17 cellular contexts compared by ENCODE assay signal in genomic region chr18:63641157-63641680, GRCh38. TPM values are rescaled to one million over a fixed set of nuclear protein-coding genes. Genes with fewer than 3 reads are reported as not detected.
"Had no signal": no experiment of that assay in that cellular context is flagged by ENCODE, and none has a peak within 500 bp of the region (broad histone marks: within the 10 kb centered on the region; RNA-seq: fewer than 3 reads in every experiment).

No MANE protein-coding gene starts in this region.

RNA-seq across cellular contexts. Expression of gene SERPINB4, which starts 2.8 kb away (rescaled TPM):
- total RNA-seq: activated CD4-positive, alpha-beta memory T cell treated with anti-CD3 and anti-CD28 coated beads for 36 hours; activated CD4-positive, alpha-beta T cell treated with anti-CD3 and anti-CD28 coated beads, Interleukin-2, amount 10 ng/mL, durations not matched to agents 24 days and 14 days; activated CD8-positive, alpha-beta memory T cell treated with anti-CD3 and anti-CD28 coated beads for 36 hours; activated naive CD4-positive, alpha-beta T cell treated with anti-CD3 and anti-CD28 coated beads for 36 hours; activated naive CD8-positive, alpha-beta T cell treated with anti-CD3 and anti-CD28 coated beads for 36 hours; activated T-helper 1 cell treated with anti-CD3 and anti-CD28 coated beads, Interleukin-12 subunit alpha, Interleukin-12 subunit beta, Interleukin-2, Interleukin-4 antibody, amounts not matched to agents 30 ng/mL and 10 ng/mL and 1 ng/mL, durations not matched to agents 14 hours and 24 hours and 36 hours; astrocyte; chondrocyte; glomerular endothelial cell; heart right ventricle; mesenteric fat pad; mucosa of descending colon; osteoblast; subcutaneous adipose tissue; T-helper 17 cell; thoracic aorta had no signal

RNA-seq across cellular contexts. Expression of gene SERPINB3, which starts 20.5 kb away (rescaled TPM):
- total RNA-seq: activated CD4-positive, alpha-beta memory T cell treated with anti-CD3 and anti-CD28 coated beads for 36 hours; activated CD4-positive, alpha-beta T cell treated with anti-CD3 and anti-CD28 coated beads, Interleukin-2, amount 10 ng/mL, durations not matched to agents 24 days and 14 days; activated CD8-positive, alpha-beta memory T cell treated with anti-CD3 and anti-CD28 coated beads for 36 hours; activated naive CD4-positive, alpha-beta T cell treated with anti-CD3 and anti-CD28 coated beads for 36 hours; activated naive CD8-positive, alpha-beta T cell treated with anti-CD3 and anti-CD28 coated beads for 36 hours; activated T-helper 1 cell treated with anti-CD3 and anti-CD28 coated beads, Interleukin-12 subunit alpha, Interleukin-12 subunit beta, Interleukin-2, Interleukin-4 antibody, amounts not matched to agents 30 ng/mL and 10 ng/mL and 1 ng/mL, durations not matched to agents 14 hours and 24 hours and 36 hours; astrocyte; chondrocyte; glomerular endothelial cell; heart right ventricle; left lung; mesenteric fat pad; mucosa of descending colon; osteoblast; subcutaneous adipose tissue; T-helper 17 cell; thoracic aorta had no signal

RNA-seq across cellular contexts. Expression of gene SERPINB13, which starts 54.1 kb away (rescaled TPM):
- total RNA-seq: activated CD4-positive, alpha-beta memory T cell treated with anti-CD3 and anti-CD28 coated beads for 36 hours; activated CD4-positive, alpha-beta T cell treated with anti-CD3 and anti-CD28 coated beads, Interleukin-2, amount 10 ng/mL, durations not matched to agents 24 days and 14 days; activated CD8-positive, alpha-beta memory T cell treated with anti-CD3 and anti-CD28 coated beads for 36 hours; activated naive CD4-positive, alpha-beta T cell treated with anti-CD3 and anti-CD28 coated beads for 36 hours; activated naive CD8-positive, alpha-beta T cell treated with anti-CD3 and anti-CD28 coated beads for 36 hours; activated T-helper 1 cell treated with anti-CD3 and anti-CD28 coated beads, Interleukin-12 subunit alpha, Interleukin-12 subunit beta, Interleukin-2, Interleukin-4 antibody, amounts not matched to agents 30 ng/mL and 10 ng/mL and 1 ng/mL, durations not matched to agents 14 hours and 24 hours and 36 hours; astrocyte; chondrocyte; glomerular endothelial cell; heart right ventricle; left lung; mesenteric fat pad; mucosa of descending colon; osteoblast; subcutaneous adipose tissue; T-helper 17 cell; thoracic aorta had no signal
